8 cellular contexts compared by ENCODE assay signal in genomic region chr6:33288942-33289783, GRCh38. TPM values are rescaled to one million over a fixed set of nuclear protein-coding genes. Genes with fewer than 3 reads are reported as not detected.
A peak's percentile ranks its signal among the peaks of the same experiment; 100 is the strongest.
DNase-seq lines count a peak whose midpoint lies in the region; ATAC-seq and TF ChIP-seq lines count a peak whose summit lies in the region.

TSS of gene PFDN6 (plus strand) at chr6:33289601. CDS start at chr6:33289857, 256 bp downstream.
TSS of gene WDR46 (minus strand) at chr6:33289239. CDS start at chr6:33289170, 69 bp downstream.

- peak within 1 kb of the TSS; percentile 70; the same call in 1 of the 2 replicates for H2AFZ ChIP-seq in OCI-LY3 (ENCODE audit: low read depth, low read length)

- H3K27me3 ChIP-seq in OCI-LY3 (ENCODE audit: low read depth, low read length) = no peaks in the 10 kb centered on the region
- no peaks in the 10 kb centered on the region for H3K27me3 ChIP-seq in mononuclear cell (ENCODE audit: insufficient read depth, low read length)

- peaks cover 28% of the 10 kb centered on the region for H3K79me2 ChIP-seq in OCI-LY3 (ENCODE audit: low read length)

- peak; percentile 57 for ATAC-seq in GM21526 (IDR thresholded peaks at IDR 0.05; ENCODE audit: low FRiP score, unreplicated experiment)

- H3K4me1 ChIP-seq in OCI-LY3 (ENCODE audit: low read length) (peaks cover 12% of the 10 kb centered on the region), mononuclear cell (ENCODE audit: insufficient read depth, low read length) (peaks cover 28% of the 10 kb centered on the region)

- DNase-seq in DMS114 treated with DMSO at 0.1 percent for 48 hours (lab: John Stamatoyannopoulos, UW; ENCODE audit: unreplicated experiment) = peak; percentile 99
- DNase-seq in HuH-7 (ENCODE audit: low spot score) = peak; percentile 89
- DNase-seq in activated T-cell treated with anti-CD3 and anti-CD28 coated beads for 1 hour (ENCODE audit: low read depth) = peak; percentile 64
- DNase-seq in epithelial cell of prostate (ENCODE audit: low read depth, low spot score) = peak; percentile 57
- DNase-seq in stimulated activated CD8-positive, alpha-beta memory T cell treated with anti-CD3 and anti-CD28 coated beads, Interleukin-7, amount 100 ng/mL, for 4 hours (ENCODE audit: low read depth in 2 of 2) = peak; percentile 75 to 84

- peak within 1 kb of the TSS; percentile 89 for H3K9ac ChIP-seq in OCI-LY3 (ENCODE audit: low read length)

- H4K20me1 ChIP-seq in OCI-LY3 (ENCODE audit: insufficient read depth, low read length) = no peaks in the 10 kb centered on the region

- H3K4me3 ChIP-seq in OCI-LY3 (ENCODE audit: low read length) (peak within 1 kb of the TSS; percentile 98), mononuclear cell (ENCODE audit: low read length) (peak within 1 kb of the TSS; percentile 77)

- H3K9me3 ChIP-seq in OCI-LY3 (ENCODE audit: insufficient read depth, low read length) (no peaks in the 10 kb centered on the region), mononuclear cell (ENCODE audit: low read depth, low read length) (no peaks in the 10 kb centered on the region)

- H3K4me2 ChIP-seq in OCI-LY3 (ENCODE audit: low read length) = peak within 1 kb of the TSS; percentile 97

- H3K27ac ChIP-seq in OCI-LY3 (ENCODE audit: low read length) = peak within 1 kb of the TSS; percentile 38
- peak within 1 kb of the TSS; percentile 56 for H3K27ac ChIP-seq in epithelial cell of prostate

- TF ChIP-seq CTCF in OCI-LY3 (IDR thresholded peaks at IDR 0.05; ENCODE audit: low read depth, low read length) = no peak

- H3K36me3 ChIP-seq in OCI-LY3 (replicated peaks; ENCODE audit: low read depth, low read length) = peaks cover 9% of the 10 kb centered on the region

RNA-seq across cellular contexts. Expression of gene PFDN6, which starts in this region (rescaled TPM):
- 11.1 TPM for total RNA-seq in mononuclear cell

RNA-seq across cellular contexts. Expression of gene WDR46, which starts in this region (rescaled TPM):
- total RNA-seq in mononuclear cell = 19.4 TPM

Comparison
In these comparisons a context has a peak if more than half of its experiments do, and no peak if none do; other contexts are left out.
1. Peak in every context shown above with its lines: DNase-seq, ATAC-seq, H3K4me3 ChIP-seq and H3K27ac ChIP-seq.